ENCODE assay signal across 8 cellular contexts in the genomic region with DNA sequence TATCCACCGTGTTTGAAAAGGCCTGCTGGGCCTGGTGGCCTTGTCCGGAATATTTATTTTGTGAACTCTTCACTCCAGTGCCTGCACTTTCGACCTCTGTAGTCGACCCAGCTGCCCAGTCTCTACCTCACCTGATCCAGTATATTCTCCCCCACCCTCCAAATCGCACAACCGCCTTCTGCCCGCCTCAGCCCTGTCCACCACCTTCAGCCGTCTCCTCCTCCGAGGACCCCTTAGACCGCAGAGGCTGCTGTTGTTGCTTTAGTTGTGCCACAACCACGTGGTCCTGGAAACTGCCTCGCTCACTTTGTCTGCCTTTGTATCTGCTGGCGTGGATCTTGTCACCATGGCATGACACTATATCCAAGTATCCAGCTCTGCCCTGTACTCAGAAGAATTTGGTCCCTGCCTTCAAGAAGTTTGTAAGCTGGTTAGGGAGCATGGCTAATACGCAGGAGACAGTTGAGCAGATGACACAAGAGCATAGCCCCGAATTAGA. TPM values are rescaled to one million over a fixed set of nuclear protein-coding genes. Genes with fewer than 3 reads are reported as not detected.
A peak's percentile ranks its signal among the peaks of the same experiment; 100 is the strongest.
DNase-seq lines count a peak whose midpoint lies in the region; ATAC-seq lines count a peak whose summit lies in the region.

No MANE protein-coding gene starts in this region.

- no peaks in the 10 kb centered on the region for H3K9me3 Mint-ChIP-seq in activated naive CD4-positive, alpha-beta T cell treated with anti-CD3 and anti-CD28 coated beads, Interleukin-2, amount 50 U/mL, for 72 hours
- no peaks in the 10 kb centered on the region for H3K9me3 Mint-ChIP-seq in stimulated activated memory B cell treated with anti-CD40 and anti-IgM and Interleukin-4, amounts not matched to agents 10 μg/mL and 1 μg/mL and 100 μg/mL, for 72 hours

- H3K4me1 ChIP-seq in HUES48 (ENCODE audit: control insufficient read depth, insufficient read depth, low read length), result peaks cover 38% of the 10 kb centered on the region
- peaks cover 6% of the 10 kb centered on the region; the same call in 1 of the 2 replicates for H3K4me1 ChIP-seq in iPS DF 6.9 (ENCODE audit: control insufficient read depth, insufficient read depth, low read length)

- H3K9me3 ChIP-seq in HUES48 (ENCODE audit: control insufficient read depth, insufficient read depth, low read length) (no peaks in the 10 kb centered on the region), iPS DF 6.9 (ENCODE audit: control insufficient read depth, insufficient read depth, low read length) (no peaks in the 10 kb centered on the region)

- peak overlapping the region; percentile 84 to 98 for H3K27ac Mint-ChIP-seq in activated naive CD4-positive, alpha-beta T cell treated with anti-CD3 and anti-CD28 coated beads, Interleukin-2, amount 50 U/mL, for 72 hours
- H3K27ac Mint-ChIP-seq in stimulated activated memory B cell treated with anti-CD40 and anti-IgM and Interleukin-4, amounts not matched to agents 10 μg/mL and 1 μg/mL and 100 μg/mL, for 72 hours, result peak overlapping the region; percentile 44

- WGBS in iPS DF 6.9 (ENCODE audit: insufficient coverage, insufficient read length), result no CpG with 5 or more reads among the region's 15 CpGs

- H3K27ac ChIP-seq in HUES48 (ENCODE audit: low read depth, low read length), result peak overlapping the region; percentile 89
- H3K27ac ChIP-seq in iPS DF 6.9 (ENCODE audit: low read length), result no peak overlapping the region

- ATAC-seq in activated naive CD4-positive, alpha-beta T cell treated with anti-CD3 and anti-CD28 coated beads, Interleukin-2, amount 50 U/mL, for 72 hours, result no peak
- no peak for ATAC-seq in stimulated activated memory B cell treated with anti-CD40 and anti-IgM and Interleukin-4, amounts not matched to agents 10 μg/mL and 1 μg/mL and 100 μg/mL, for 72 hours
- no peak for ATAC-seq in GM21381 (IDR thresholded peaks at IDR 0.05; ENCODE audit: unreplicated experiment)

- DNase-seq in AG20443 (ENCODE audit: low spot score), result peak; percentile 25
- DNase-seq in activated naive CD4-positive, alpha-beta T cell treated with anti-CD3 and anti-CD28 coated beads, Interleukin-2, amount 50 U/mL, for 72 hours (ENCODE audit: low spot score in 2 of 2), result no peak
- no peak for DNase-seq in iPS DF 6.9 (ENCODE audit: low read depth, low spot score)
- no peak for DNase-seq in NCI-H446 treated with DMSO at 0.1 percent for 48 hours (lab: John Stamatoyannopoulos, UW)
- no peak for DNase-seq in NCI-H128 (lab: John Stamatoyannopoulos, UW; ENCODE audit: unreplicated experiment)

- H3K36me3 ChIP-seq in HUES48 (ENCODE audit: control insufficient read depth, insufficient read depth, low read length), result peaks cover 10% of the 10 kb centered on the region; the same call in 1 of the 2 replicates
- H3K36me3 ChIP-seq in iPS DF 6.9 (ENCODE audit: control insufficient read depth, insufficient read depth, low read length), result no peaks in the 10 kb centered on the region

- H3K27me3 ChIP-seq in HUES48 (ENCODE audit: control insufficient read depth, insufficient read depth, low read length) (no peaks in the 10 kb centered on the region), iPS DF 6.9 (ENCODE audit: control insufficient read depth, insufficient read depth, low read length) (no peaks in the 10 kb centered on the region)

- H3K4me3 ChIP-seq in HUES48 (ENCODE audit: low read depth, low read length) (peak overlapping the region; percentile 95), iPS DF 6.9 (ENCODE audit: low read length) (peak overlapping the region; percentile 92; the same call in 1 of the 2 replicates)

- peak overlapping the region; percentile 75 for H3K4me3 Mint-ChIP-seq in stimulated activated memory B cell treated with anti-CD40 and anti-IgM and Interleukin-4, amounts not matched to agents 10 μg/mL and 1 μg/mL and 100 μg/mL, for 72 hours

- H3K36me3 Mint-ChIP-seq in activated naive CD4-positive, alpha-beta T cell treated with anti-CD3 and anti-CD28 coated beads, Interleukin-2, amount 50 U/mL, for 72 hours, result peaks cover 17 to 37% of the 10 kb centered on the region in 2 donors
- H3K36me3 Mint-ChIP-seq in stimulated activated memory B cell treated with anti-CD40 and anti-IgM and Interleukin-4, amounts not matched to agents 10 μg/mL and 1 μg/mL and 100 μg/mL, for 72 hours, result no peaks in the 10 kb centered on the region

- peaks cover 25% of the 10 kb centered on the region for H3K4me1 Mint-ChIP-seq in stimulated activated memory B cell treated with anti-CD40 and anti-IgM and Interleukin-4, amounts not matched to agents 10 μg/mL and 1 μg/mL and 100 μg/mL, for 72 hours

- H3K9ac ChIP-seq in HUES48 (ENCODE audit: low read depth, low read length), result peak overlapping the region; percentile 88

- peaks cover 9% of the 10 kb centered on the region for H3K27me3 Mint-ChIP-seq in stimulated activated memory B cell treated with anti-CD40 and anti-IgM and Interleukin-4, amounts not matched to agents 10 μg/mL and 1 μg/mL and 100 μg/mL, for 72 hours

RNA-seq across cellular contexts. Expression of gene PHGDH, which starts 1.4 kb away (rescaled TPM):
- 100 to 1,000 TPM in 1 of 2 donors, 10 to 100 TPM in 1; 73.2 to 241 TPM for total RNA-seq in activated naive CD4-positive, alpha-beta T cell treated with anti-CD3 and anti-CD28 coated beads, Interleukin-2, amount 50 U/mL, for 72 hours

RNA-seq across cellular contexts. Expression of gene HMGCS2, which starts 55.6 kb away (rescaled TPM):
- not detected for total RNA-seq in activated naive CD4-positive, alpha-beta T cell treated with anti-CD3 and anti-CD28 coated beads, Interleukin-2, amount 50 U/mL, for 72 hours
